13 cellular contexts compared by ENCODE assay signal in genomic region chr12:46547421-46548340, GRCh38.
DNase-seq lines count a peak whose midpoint lies in the region; ATAC-seq and TF ChIP-seq lines count a peak whose summit lies in the region.
"Had no signal": no experiment of that assay in that cellular context is flagged by ENCODE, and none has a peak within 500 bp of the region (broad histone marks: within the 10 kb centered on the region; RNA-seq: fewer than 3 reads in every experiment).

No MANE protein-coding gene starts in this region.

- H4K5ac ChIP-seq in IMR-90 (ENCODE audit: low read depth, low read length) = peak overlapping the region; percentile 93

- intact Hi-C loops in IMR-90 (cut with micrococcal nuclease) = loop anchor here (2.0 kb wide), 1 partner anchor 175 kb away; the partner anchor contains the start of gene SLC38A2
- intact Hi-C loops in natural killer cell (cut with micrococcal nuclease) = loop anchor here (5.0 kb wide), 3 partner anchors 40 to 175 kb away; partner anchors contain the start of gene SLC38A2

- H3K18ac ChIP-seq in IMR-90 (ENCODE audit: low read depth, low read length) = peak overlapping the region; percentile 96

- H2BK20ac ChIP-seq in IMR-90 (ENCODE audit: low read depth, low read length) = peak overlapping the region; percentile 95

- CTCF ChIA-PET in IMR-90 (lab: Yijun Ruan, JAX) = interaction anchor here (0.8 kb wide), 1 partner anchor 16 kb away, joined by 3 read pairs; no protein-coding TSS in a partner anchor

- TF ChIP-seq POLR2A in IMR-90 (IDR thresholded peaks at IDR 0.05; ENCODE audit: low read depth, low read length) = no peak

- H3K27ac Mint-ChIP-seq in activated naive CD8-positive, alpha-beta T cell treated with anti-CD3 and anti-CD28 coated beads, Interleukin-2, amount 10 ng/mL, durations not matched to agents 7 days and 5 days = peak overlapping the region; percentile 62
- H3K27ac Mint-ChIP-seq in natural killer cell (peak overlapping the region; percentile 84 to 92), glutamatergic neuron (ENCODE audit: unreplicated experiment) (no peak overlapping the region)

- peak overlapping the region; percentile 76 for H3K27ac ChIP-seq in IMR-90 (ENCODE audit: insufficient read depth, low read length)
- H3K27ac ChIP-seq: colonic mucosa had no signal

- peaks cover 20% of the 10 kb centered on the region for H3K4me1 ChIP-seq in IMR-90 (ENCODE audit: control insufficient read depth, insufficient read depth, low read length)
- H3K4me1 ChIP-seq: colonic mucosa had no signal

- H3K27me3 ChIP-seq in IMR-90 (ENCODE audit: control insufficient read depth, insufficient read depth, low read length) = no peaks in the 10 kb centered on the region
- H3K27me3 ChIP-seq: colonic mucosa had no signal

- TF ChIP-seq CTCF in IMR-90 (conservative IDR thresholded peaks at IDR 0.05; ENCODE audit: low read depth, low read length) (no peak), natural killer cell (IDR thresholded peaks at IDR 0.05) (no peak), glutamatergic neuron (IDR thresholded peaks at IDR 0.05; ENCODE audit: partially characterized antibody, unreplicated experiment) (no peak)

- peak overlapping the region; percentile 93 for H2AK5ac ChIP-seq in IMR-90 (ENCODE audit: low read depth, low read length)

- peak overlapping the region; percentile 92 for H2BK120ac ChIP-seq in IMR-90 (ENCODE audit: low read depth, low read length)

- peak overlapping the region; percentile 37; the same call in 1 of the 2 replicates for H3K23ac ChIP-seq in IMR-90 (ENCODE audit: low read depth, low read length)

- peak overlapping the region; percentile 99 for H2BK5ac ChIP-seq in IMR-90 (ENCODE audit: low read depth, low read length, poor library complexity, severe bottlenecking)

- H3K56ac ChIP-seq in IMR-90 (ENCODE audit: extremely low read depth, insufficient read depth, low read length) = peak overlapping the region; percentile 54

- no CpG with 5 or more reads among the region's 1 CpG for WGBS in IMR-90 (ENCODE audit: extremely low coverage in 2 of 2, insufficient read length in 1 of 2), 2 experiments

- peaks cover 43% of the 10 kb centered on the region for H3K4me1 Mint-ChIP-seq in activated naive CD8-positive, alpha-beta T cell treated with anti-CD3 and anti-CD28 coated beads, Interleukin-2, amount 10 ng/mL, durations not matched to agents 7 days and 5 days
- H3K4me1 Mint-ChIP-seq in natural killer cell (peaks cover 75 to 84% of the 10 kb centered on the region in 2 donors), glutamatergic neuron (ENCODE audit: low read depth, unreplicated experiment) (peaks cover 2% of the 10 kb centered on the region)

- peak overlapping the region; percentile 83 for H3K14ac ChIP-seq in IMR-90 (replicated peaks; ENCODE audit: low read depth, low read length)

- peaks cover 8% of the 10 kb centered on the region for H3K9me1 ChIP-seq in IMR-90 (ENCODE audit: insufficient read depth, low read length)

- H3K4me3 Mint-ChIP-seq in activated naive CD8-positive, alpha-beta T cell treated with anti-CD3 and anti-CD28 coated beads, Interleukin-2, amount 10 ng/mL, durations not matched to agents 7 days and 5 days = no peak overlapping the region
- H3K4me3 Mint-ChIP-seq in natural killer cell (peak overlapping the region; percentile 14), glutamatergic neuron (ENCODE audit: unreplicated experiment) (no peak overlapping the region)

- peak overlapping the region; percentile 83 for H3K4ac ChIP-seq in IMR-90 (ENCODE audit: low read depth, low read length)

- DNase-seq in Daoy (ENCODE audit: low read depth) (peak; percentile 27), IMR-90 (no peak), natural killer cell (no peak), amygdala (lab: John Stamatoyannopoulos, UW) (no peak), glutamatergic neuron (no peak)
- no peak for DNase-seq in activated naive CD8-positive, alpha-beta T cell treated with anti-CD3 and anti-CD28 coated beads, Interleukin-2, amount 10 ng/mL, durations not matched to agents 7 days and 5 days
- DNase-seq in effector CD4-positive, alpha-beta T cell = no peak
- DNase-seq in stimulated activated naive CD4-positive, alpha-beta T cell treated with Interleukin-2 at 50 U/mL for 16 hours (lab: John Stamatoyannopoulos, UW) = no peak
- DNase-seq: colonic mucosa; naive B cell; NCI-H69; stimulated activated CD4-positive, alpha-beta T cell treated with anti-CD3 and anti-CD28 coated beads, Interleukin-1b, Interleukin-23, amount 100 ng/mL, for 48 hours had no signal

- no peaks in the 10 kb centered on the region for H3K36me3 ChIP-seq in IMR-90 (ENCODE audit: control insufficient read depth, insufficient read depth, low read length)
- H3K36me3 ChIP-seq: colonic mucosa had no signal

- H2AFZ ChIP-seq in IMR-90 (replicated peaks; ENCODE audit: low read length, poor library complexity) = no peak overlapping the region

- no peak for TF ChIP-seq RAD21 in IMR-90 (IDR thresholded peaks at IDR 0.05; ENCODE audit: low read length)

- no peaks in the 10 kb centered on the region for H3K27me3 Mint-ChIP-seq in activated naive CD8-positive, alpha-beta T cell treated with anti-CD3 and anti-CD28 coated beads, Interleukin-2, amount 10 ng/mL, durations not matched to agents 7 days and 5 days
- H3K27me3 Mint-ChIP-seq in natural killer cell (ENCODE audit: low read depth in 2 of 2) (no peaks in the 10 kb centered on the region), glutamatergic neuron (ENCODE audit: unreplicated experiment) (peaks cover 6% of the 10 kb centered on the region)
- H3K27me3 Mint-ChIP-seq: naive B cell had no signal

- H3K9ac ChIP-seq in IMR-90 (ENCODE audit: low read depth, low read length) = no peak overlapping the region

- peak overlapping the region; percentile 86 for H4K91ac ChIP-seq in IMR-90 (ENCODE audit: insufficient read depth, low read depth, low read length)

- H4K8ac ChIP-seq in IMR-90 (ENCODE audit: low read depth in 2 of 2, low read length in 2 of 2) = peak overlapping the region; percentile 74 to 77

- H3K4me2 ChIP-seq in IMR-90 (ENCODE audit: low read depth, low read length) = no peak overlapping the region

- H3K36me3 Mint-ChIP-seq in activated naive CD8-positive, alpha-beta T cell treated with anti-CD3 and anti-CD28 coated beads, Interleukin-2, amount 10 ng/mL, durations not matched to agents 7 days and 5 days = peaks cover 38% of the 10 kb centered on the region
- H3K36me3 Mint-ChIP-seq in natural killer cell = no peaks in the 10 kb centered on the region
- peaks cover 5% of the 10 kb centered on the region for H3K36me3 Mint-ChIP-seq in glutamatergic neuron (ENCODE audit: unreplicated experiment)

- peak overlapping the region; percentile 99 for H2BK15ac ChIP-seq in IMR-90 (ENCODE audit: low read depth, low read length)

- no TSS peak for BruUV-seq in IMR-90 (replicated peaks; lab: Mats Ljungman, UMichigan)

- no peak overlapping the region for H3K4me3 ChIP-seq in IMR-90 (ENCODE audit: insufficient read depth, low read depth, low read length)
- H3K4me3 ChIP-seq: colonic mucosa, GM12878 had no signal

- no peaks in the 10 kb centered on the region for H4K20me1 ChIP-seq in IMR-90 (ENCODE audit: insufficient read depth, low read length)

- no peak; the same call in 1 of the 2 replicates for ATAC-seq in IMR-90 (ENCODE audit: low read depth)
- no peak for ATAC-seq in activated naive CD8-positive, alpha-beta T cell treated with anti-CD3 and anti-CD28 coated beads, Interleukin-2, amount 10 ng/mL, durations not matched to agents 7 days and 5 days (ENCODE audit: low read depth)
- no peak for ATAC-seq in natural killer cell

- POLR2A ChIA-PET in IMR-90 (lab: Charles Lee; ENCODE audit: unreplicated experiment) = interaction anchor here (1.0 kb wide), 1 partner anchor 22 kb away, joined by 3 read pairs; no protein-coding TSS in a partner anchor
- POLR2A ChIA-PET in activated naive CD8-positive, alpha-beta T cell treated with anti-CD3 and anti-CD28 coated beads, Interleukin-2, amount 10 ng/mL, durations not matched to agents 7 days and 5 days (lab: Charles Lee) = interaction anchor here (0.8 to 2.0 kb wide), 7 partner anchors 13 to 176 kb away, joined by 3 to 9 read pairs (median 3); no protein-coding TSS in a partner anchor

- in situ Hi-C loops in IMR-90 (cut with MboI; ENCODE audit: low sequenced_read_pairs) = no loop called here

- peaks cover 6 to 37% of the 10 kb centered on the region in 2 experiments; a peak in 3 of 4 replicates for H3K79me1 ChIP-seq in IMR-90 (ENCODE audit: low read depth in 1 of 2, low read length in 2 of 2)

- no peak overlapping the region for H2AK9ac ChIP-seq in IMR-90 (replicated peaks; ENCODE audit: low read depth, low read length, poor library complexity)

- H3K9me3 ChIP-seq in IMR-90 (ENCODE audit: control insufficient read depth, insufficient read depth, low read length) = no peaks in the 10 kb centered on the region
- H3K9me3 ChIP-seq: colonic mucosa had no signal

- dilution Hi-C loops in IMR-90 (cut with HindIII; ENCODE audit: low sequenced_read_pairs, unreplicated experiment) = no loop called here

- H3K9me3 Mint-ChIP-seq in activated naive CD8-positive, alpha-beta T cell treated with anti-CD3 and anti-CD28 coated beads, Interleukin-2, amount 10 ng/mL, durations not matched to agents 7 days and 5 days = peaks cover 13% of the 10 kb centered on the region
- H3K9me3 Mint-ChIP-seq in natural killer cell = peaks cover 0 to 2% of the 10 kb centered on the region in 2 donors
- peaks cover 5% of the 10 kb centered on the region for H3K9me3 Mint-ChIP-seq in glutamatergic neuron (ENCODE audit: unreplicated experiment)

TF ChIP-seq in IMR-90, 13 proteins besides CTCF, POLR2A, EP300 and RAD21 (continues in another document):
- no peak for TF ChIP-seq SMC3 (IDR thresholded peaks at IDR 0.05; ENCODE audit: low read depth, low read length)
- no peak for TF ChIP-seq USF2 (IDR thresholded peaks at IDR 0.05; ENCODE audit: low read depth, low read length)
- no peak for TF ChIP-seq MAFK (IDR thresholded peaks at IDR 0.05; ENCODE audit: low read depth, low read length)
- no peak for TF ChIP-seq BHLHE40 (IDR thresholded peaks at IDR 0.05; ENCODE audit: low read depth, low read length)
- TF ChIP-seq, protein P1, sequence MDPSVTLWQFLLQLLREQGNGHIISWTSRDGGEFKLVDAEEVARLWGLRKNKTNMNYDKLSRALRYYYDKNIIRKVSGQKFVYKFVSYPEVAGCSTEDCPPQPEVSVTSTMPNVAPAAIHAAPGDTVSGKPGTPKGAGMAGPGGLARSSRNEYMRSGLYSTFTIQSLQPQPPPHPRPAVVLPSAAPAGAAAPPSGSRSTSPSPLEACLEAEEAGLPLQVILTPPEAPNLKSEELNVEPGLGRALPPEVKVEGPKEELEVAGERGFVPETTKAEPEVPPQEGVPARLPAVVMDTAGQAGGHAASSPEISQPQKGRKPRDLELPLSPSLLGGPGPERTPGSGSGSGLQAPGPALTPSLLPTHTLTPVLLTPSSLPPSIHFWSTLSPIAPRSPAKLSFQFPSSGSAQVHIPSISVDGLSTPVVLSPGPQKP (IDR thresholded peaks at IDR 0.05; ENCODE audit: borderline replicate concordance, low read depth, low read length) = no peak
